In genomic region chr11:121236115-121237001, GRCh38 we compare ENCODE assay signal across 8 cellular contexts. TPM values are rescaled to one million over a fixed set of nuclear protein-coding genes. Genes with fewer than 3 reads are reported as not detected.
DNase-seq lines count a peak whose midpoint lies in the region; ATAC-seq, FAIRE-seq and TF ChIP-seq lines count a peak whose summit lies in the region.

No MANE protein-coding gene starts in this region.

- TF ChIP-seq POLR2A in K562 (conservative IDR thresholded peaks at IDR 0.05) (no peak), gastroesophageal sphincter (IDR thresholded peaks at IDR 0.05) (no peak)

- H3K4me3 ChIP-seq in A673 (ENCODE audit: low read depth, low read length, poor library complexity, severe bottlenecking) (no peak overlapping the region), K562 (no peak overlapping the region), gastroesophageal sphincter (no peak overlapping the region)

- in situ Hi-C loops in K562 (cut with MboI): no loop called here

- H3K27ac ChIP-seq in A673 (ENCODE audit: low read depth, low read length, poor library complexity, severe bottlenecking): no peak overlapping the region
- no peak overlapping the region for H3K27ac ChIP-seq in K562 (ENCODE audit: extremely low read depth, low read depth, low read length)
- no peak overlapping the region for H3K27ac ChIP-seq in gastroesophageal sphincter

- H3K4me2 ChIP-seq in K562 (ENCODE audit: insufficient read depth, low read length): no peak overlapping the region

- no peaks in the 10 kb centered on the region for H3K79me2 ChIP-seq in K562 (ENCODE audit: control insufficient read depth, insufficient read depth, low read length)

- no peak for TF ChIP-seq RAD21 in K562 (CRISPR knock-in tag; conservative IDR thresholded peaks at IDR 0.05 in 1 of 2, IDR thresholded peaks at IDR 0.05 in 1 of 2)

- TF ChIP-seq EP300 in K562 (IDR thresholded peaks at IDR 0.05; ENCODE audit: low read length): no peak
- no peak for TF ChIP-seq EP300 in gastroesophageal sphincter (IDR thresholded peaks at IDR 0.05)

- TF ChIP-seq CTCF in A673 (conservative IDR thresholded peaks at IDR 0.05; ENCODE audit: low read depth, low read length): no peak
- TF ChIP-seq CTCF in K562 (IDR thresholded peaks at IDR 0.05 in 2 of 3, conservative IDR thresholded peaks at IDR 0.05 in 1 of 3; ENCODE audit: insufficient read depth in 2 of 3, low read depth in 1 of 3, low read length in 3 of 3): no peak
- TF ChIP-seq CTCF in gastroesophageal sphincter (IDR thresholded peaks at IDR 0.05): no peak

- H3K27me3 ChIP-seq in A673 (replicated peaks; ENCODE audit: insufficient read depth, low read depth, low read length, poor library complexity) (no peaks in the 10 kb centered on the region), K562 (ENCODE audit: control insufficient read depth in 2 of 2, insufficient read depth in 2 of 2, low read length in 2 of 2) (peaks cover 0 to 10% of the 10 kb centered on the region in 2 experiments; a peak in 1 of 5 replicates), gastroesophageal sphincter (peaks cover 36% of the 10 kb centered on the region)

- CTCF ChIA-PET in A673 (lab: Charles Lee): no interaction called here
- CTCF ChIA-PET in K562 (lab: Yijun Ruan, JAX; ENCODE audit: low intra/inter-chr PET ratio): no interaction called here

- BruUV-seq in A673 (replicated peaks; lab: Mats Ljungman, UMichigan) (no TSS peak), K562 (replicated peaks; lab: Mats Ljungman, UMichigan) (no TSS peak)

- H3K4me1 ChIP-seq in A673 (ENCODE audit: insufficient read depth, low read length, poor library complexity, severe bottlenecking) (peaks cover 19% of the 10 kb centered on the region), K562 (replicated peaks in 1 of 2; ENCODE audit: control insufficient read depth in 2 of 2, insufficient read depth in 2 of 2, low read length in 2 of 2) (no peaks in the 10 kb centered on the region; a peak in 1 of 5 replicates), gastroesophageal sphincter (no peaks in the 10 kb centered on the region)

- no peak overlapping the region for H3K4me3 Mint-ChIP-seq in naive thymus-derived CD8-positive, alpha-beta T cell

- WGBS in K562 (ENCODE audit: insufficient coverage, low coverage, missing lambda C conversion rate): 1% methylated on average over 15 of the region's 15 CpGs
- WGBS in gastroesophageal sphincter (ENCODE audit: low coverage in 1 of 2), 2 donors: 54 to 60% methylated on average over 6 to 10 of the region's 15 CpGs

- H3K36me3 ChIP-seq in A673 (ENCODE audit: insufficient read depth, low read length, poor library complexity, severe bottlenecking) (no peaks in the 10 kb centered on the region), K562 (ENCODE audit: control insufficient read depth, insufficient read depth, low read length) (no peaks in the 10 kb centered on the region), gastroesophageal sphincter (no peaks in the 10 kb centered on the region)

- no peak overlapping the region for H3K9ac ChIP-seq in K562 (ENCODE audit: insufficient read depth in 1 of 2, low read depth in 2 of 2, low read length in 2 of 2)

- no peak overlapping the region for H3K27ac Mint-ChIP-seq in naive thymus-derived CD8-positive, alpha-beta T cell

- peaks cover 0 to 5% (median under 1%) of the 10 kb centered on the region in 4 donors for H3K4me1 Mint-ChIP-seq in naive thymus-derived CD8-positive, alpha-beta T cell

- no peaks in the 10 kb centered on the region for H3K9me3 Mint-ChIP-seq in naive thymus-derived CD8-positive, alpha-beta T cell

- intact Hi-C loops in A673 (cut with micrococcal nuclease; ENCODE audit: unreplicated experiment) (no loop called here), K562 (cut with micrococcal nuclease) (no loop called here)

- H3K9me1 ChIP-seq in K562 (ENCODE audit: control insufficient read depth, insufficient read depth, low read length): no peaks in the 10 kb centered on the region

- no peak overlapping the region for H2AFZ ChIP-seq in K562 (ENCODE audit: low read depth, low read length)

- ATAC-seq in GM19438 (IDR thresholded peaks at IDR 0.05; ENCODE audit: low read depth, unreplicated experiment) (peak; percentile 65), HG03354 (IDR thresholded peaks at IDR 0.05; ENCODE audit: poor library complexity, severe bottlenecking, unreplicated experiment) (peak; percentile 76), K562 (no peak), gastroesophageal sphincter (no peak)
- no peak for ATAC-seq in naive thymus-derived CD8-positive, alpha-beta T cell

- DNase-seq in A673 (ENCODE audit: low spot score) (peak; percentile 24), K562 (ENCODE audit: extremely low read depth in 1 of 4, low spot score in 3 of 4) (no peak), NCI-H2196 (lab: John Stamatoyannopoulos, UW; ENCODE audit: unreplicated experiment) (no peak)
- no peak for DNase-seq in naive thymus-derived CD8-positive, alpha-beta T cell
- no peak for DNase-seq in stimulated activated CD4-positive, alpha-beta T cell treated with anti-CD3 and anti-CD28 coated beads, Interleukin-12 subunit alpha, Interleukin-12 subunit beta, amount 100 ng/mL, for 4 hours

- H3K27me3 Mint-ChIP-seq in naive thymus-derived CD8-positive, alpha-beta T cell: peaks cover 14 to 44% (median 31%) of the 10 kb centered on the region in 5 donors

- POLR2A ChIA-PET in A673 (lab: Charles Lee; ENCODE audit: low non-redundant PET): interaction anchor here (0.6 kb wide), 1 partner anchor 142 kb away, joined by 3 read pairs; no protein-coding TSS in a partner anchor
- POLR2A ChIA-PET in K562 (lab: Yijun Ruan, JAX): interaction anchor here (0.9 kb wide), 1 partner anchor 12 kb away, joined by 4 read pairs; no protein-coding TSS in a partner anchor
- POLR2A ChIA-PET in naive thymus-derived CD8-positive, alpha-beta T cell (lab: Charles Lee): no interaction called here

- no peaks in the 10 kb centered on the region for H4K20me1 ChIP-seq in K562 (replicated peaks; ENCODE audit: control insufficient read depth, insufficient read depth, low read length)

- H3K9me3 ChIP-seq in A673 (ENCODE audit: low read depth, low read length, poor library complexity, severe bottlenecking) (no peaks in the 10 kb centered on the region), K562 (replicated peaks; ENCODE audit: control insufficient read depth, insufficient read depth, low read depth, low read length) (no peaks in the 10 kb centered on the region), gastroesophageal sphincter (no peaks in the 10 kb centered on the region)

- no peak for FAIRE-seq in K562 (lab: Jason Lieb, UNC)

- no peaks in the 10 kb centered on the region for H3K36me3 Mint-ChIP-seq in naive thymus-derived CD8-positive, alpha-beta T cell

TF ChIP-seq in K562, 482 proteins besides CTCF, POLR2A, EP300 and RAD21 (continues in another document):
- TF ChIP-seq MTF1 (CRISPR knock-in tag; IDR thresholded peaks at IDR 0.05; ENCODE audit: borderline replicate concordance): no peak
- no peak for TF ChIP-seq HOMEZ (CRISPR knock-in tag; IDR thresholded peaks at IDR 0.05)
- peak; percentile 42 for TF ChIP-seq CBFA2T3 (IDR thresholded peaks at IDR 0.05)
- 0 out of 2 replicates have a peak, but pooled peaks have one; percentile 21 for TF ChIP-seq SOX6 (IDR thresholded peaks at IDR 0.05)
- no peak for TF ChIP-seq PHF8 (IDR thresholded peaks at IDR 0.05; ENCODE audit: borderline replicate concordance, low read length)
- TF ChIP-seq MXI1 (IDR thresholded peaks at IDR 0.05; ENCODE audit: low read depth, low read length): no peak
- peak; percentile 59 for TF ChIP-seq SMAD4 (CRISPR knock-in tag; conservative IDR thresholded peaks at IDR 0.05)
- TF ChIP-seq ZNF77 (CRISPR knock-in tag; IDR thresholded peaks at IDR 0.05): no peak
- peak; percentile 19 for TF ChIP-seq MEIS2 (IDR thresholded peaks at IDR 0.05; ENCODE audit: partially characterized antibody)
- 0 out of 2 replicates have a peak, but pooled peaks have one; percentile 14 for TF ChIP-seq CBFA2T2 (conservative IDR thresholded peaks at IDR 0.05)
- TF ChIP-seq BRCA1 (IDR thresholded peaks at IDR 0.05): no peak
- TF ChIP-seq BRCA1 (CRISPR knock-in tag; IDR thresholded peaks at IDR 0.05): no peak
- TF ChIP-seq ZFP30 (CRISPR knock-in tag; IDR thresholded peaks at IDR 0.05; ENCODE audit: borderline replicate concordance): no peak

RNA-seq across cellular contexts. Expression of gene SC5D, which starts 56.2 kb away (rescaled TPM):
- total RNA-seq in A673 (2021) (64.7 and 82.5 TPM in 2 replicates), K562 (2014; rRNA removed) (7.6 and 9.9 TPM in 2 replicates), K562 (2014; rRNA removed; fragmentation: Illumina TruSeq; extraction: Trizol) (18.0 and 20.3 TPM in 2 replicates), K562 (2015; rRNA removed; fragmentation: Illumina TruSeq; extraction: Trizol) (14.7 and 16.1 TPM in 2 replicates), K562 (2021) (12.0 and 13.8 TPM in 2 replicates), gastroesophageal sphincter (10 to 100 TPM; 23.6 to 38.3 (median 26.2) TPM)
- total RNA-seq in K562 (2011; cell fraction: chromatin; rRNA removed; ENCODE audit: low replicate concordance): 49.8 and 77.7 TPM in 2 replicates
- total RNA-seq in K562 (2011; cell fraction: nucleolus; rRNA removed): 44.7 and 62.4 TPM in 2 replicates
- 83.0 and 88.7 TPM in 2 replicates for total RNA-seq in K562 (2011; cell fraction: nucleoplasm; rRNA removed)
- polyA plus RNA-seq in K562 (2011; rRNA removed) (49.2 and 84.0 TPM in 2 replicates), K562 (2014; fragmentation: Illumina TruSeq; extraction: Trizol) (19.5 and 23.9 TPM in 2 replicates), K562 (2014; fragmentation: Nextera tagmentation; extraction: Ambion mirVana) (10 to 100 TPM; 17.4 to 20.3 TPM), K562 (2014; rRNA removed) (15.2 and 19.8 TPM in 2 replicates)
- 15.9 and 24.3 TPM in 2 replicates for polyA plus RNA-seq in K562 (2011; cell fraction: cytosol; rRNA removed)
- polyA plus RNA-seq in K562 (2011; cell fraction: nucleus; rRNA removed): 22.4 and 29.3 TPM in 2 replicates
- 17.8 and 51.5 TPM in 2 replicates for polyA plus RNA-seq in K562 (2012)
- polyA minus RNA-seq in K562 (2011; rRNA and poly(A)+ RNA removed): 41.8 and 79.6 TPM in 2 replicates
- polyA minus RNA-seq in K562 (2011; cell fraction: cytosol; rRNA and poly(A)+ RNA removed): 13.2 and 23.8 TPM in 2 replicates
- polyA minus RNA-seq in K562 (2011; cell fraction: nucleus; rRNA and poly(A)+ RNA removed): 11.6 and 16.3 TPM in 2 replicates
- 10 to 100 TPM; 30.4 to 34.8 TPM for total RNA-seq in naive thymus-derived CD8-positive, alpha-beta T cell
- 10 to 100 TPM in 2 of 3 donors, 1 to 10 TPM in 1; 8.7 to 12.7 (median 10.7) TPM for polyA plus RNA-seq in naive thymus-derived CD8-positive, alpha-beta T cell

Comparison
In these comparisons a context has a peak if more than half of its experiments do, and no peak if none do; other contexts are left out.
1. ATAC-seq: peak in GM19438 (single experiment) and HG03354 (single experiment); none in K562 (single experiment), naive thymus-derived CD8-positive, alpha-beta T cell (0 of 2) and gastroesophageal sphincter (single experiment).